8 cellular contexts compared by ENCODE assay signal in genomic region chr7:12570529-12571461, GRCh38. TPM values are rescaled to one million over a fixed set of nuclear protein-coding genes. Genes with fewer than 3 reads are reported as not detected.
A peak's percentile ranks its signal among the peaks of the same experiment; 100 is the strongest.
DNase-seq lines count a peak whose midpoint lies in the region; ATAC-seq and TF ChIP-seq lines count a peak whose summit lies in the region.

SCIN (plus strand) TSS chr7:12570720; CDS start chr7:12570787, 67 bp downstream.

- TF ChIP-seq CTCF in CD8-positive, alpha-beta T cell (IDR thresholded peaks at IDR 0.05), result no peak
- no peak for TF ChIP-seq CTCF in ascending aorta (IDR thresholded peaks at IDR 0.05)
- no peak for TF ChIP-seq CTCF in psoas muscle (IDR thresholded peaks at IDR 0.05)

- no peak within 1 kb of the TSS for H3K27ac Mint-ChIP-seq in CD8-positive, alpha-beta T cell

- no peaks in the 10 kb centered on the region for H3K9me3 ChIP-seq in CD8-positive, alpha-beta T cell (ENCODE audit: low read length)
- no peaks in the 10 kb centered on the region for H3K9me3 ChIP-seq in ascending aorta
- H3K9me3 ChIP-seq in psoas muscle, result no peaks in the 10 kb centered on the region

- no peak for ATAC-seq in CD8-positive, alpha-beta T cell
- ATAC-seq in GM21717 (IDR thresholded peaks at IDR 0.05; ENCODE audit: unreplicated experiment), result peak; percentile 37
- peak in 1 of 4 donors; percentile 54 for ATAC-seq in psoas muscle

- H3K36me3 ChIP-seq in CD8-positive, alpha-beta T cell (ENCODE audit: insufficient read depth, low read length), result no peaks in the 10 kb centered on the region
- H3K36me3 ChIP-seq in ascending aorta (no peaks in the 10 kb centered on the region), psoas muscle (ENCODE audit: insufficient read depth in 1 of 2, low read depth in 1 of 2) (no peaks in the 10 kb centered on the region)

- H3K4me1 Mint-ChIP-seq in CD8-positive, alpha-beta T cell (ENCODE audit: low read depth), result peaks cover 13% of the 10 kb centered on the region

- no peaks in the 10 kb centered on the region for H3K4me1 ChIP-seq in CD8-positive, alpha-beta T cell (ENCODE audit: insufficient read depth, low read length)
- H3K4me1 ChIP-seq in ascending aorta (peaks cover 0 to 8% of the 10 kb centered on the region in 2 donors), psoas muscle (peaks cover 8% of the 10 kb centered on the region)

- CTCF ChIA-PET in CD8-positive, alpha-beta T cell (lab: Charles Lee), result no interaction called here

- DNase-seq in CD8-positive, alpha-beta T cell, result peak in 1 of 7 experiments; percentile 11
- DNase-seq in NCI-H460 (ENCODE audit: extremely low read depth, low read depth), result peak; percentile 34
- no peak for DNase-seq in ascending aorta (ENCODE audit: low spot score in 2 of 2)
- DNase-seq in hepatic stellate cell (ENCODE audit: low spot score), result peak; percentile 55
- DNase-seq in psoas muscle, result peak; percentile 27 to 54
- DNase-seq in cerebellar nuclear complex (lab: John Stamatoyannopoulos, UW), result no peak
- DNase-seq in OCI-M2 (lab: John Stamatoyannopoulos, UW; ENCODE audit: unreplicated experiment), result no peak

- H3K4me3 Mint-ChIP-seq in CD8-positive, alpha-beta T cell, result peak within 1 kb of the TSS; percentile 73

- H3K27me3 Mint-ChIP-seq in CD8-positive, alpha-beta T cell (ENCODE audit: low read depth), result peaks cover 31% of the 10 kb centered on the region

- no peaks in the 10 kb centered on the region for H3K9me3 Mint-ChIP-seq in CD8-positive, alpha-beta T cell

- WGBS in psoas muscle, 3 donors, result 3 to 4% (median 4%) methylated on average over 70 to 74 of the region's 74 CpGs

- POLR2A ChIA-PET in CD8-positive, alpha-beta T cell (lab: Charles Lee), result no interaction called here

- peaks cover 7% of the 10 kb centered on the region for H3K27me3 ChIP-seq in CD8-positive, alpha-beta T cell (ENCODE audit: insufficient read depth, low read length)
- H3K27me3 ChIP-seq in ascending aorta (no peaks in the 10 kb centered on the region), psoas muscle (ENCODE audit: insufficient read depth in 3 of 3, low read length in 2 of 3) (peaks cover 0 to 36% (median 1%) of the 10 kb centered on the region in 3 donors)

- intact Hi-C loops in CD8-positive, alpha-beta T cell (cut with DNase I, micrococcal nuclease), result no loop called here
- intact Hi-C loops in ascending aorta (cut with DNase I) (no loop called here), psoas muscle (cut with DNase I) (no loop called here)

- peak within 1 kb of the TSS; percentile 34 for H3K4me3 ChIP-seq in CD8-positive, alpha-beta T cell (ENCODE audit: low read depth, low read length)
- peak within 1 kb of the TSS; percentile 40 to 51 for H3K4me3 ChIP-seq in ascending aorta
- peak within 1 kb of the TSS; percentile 52 for H3K4me3 ChIP-seq in psoas muscle

- H3K27ac ChIP-seq in CD8-positive, alpha-beta T cell (ENCODE audit: low read depth, low read length), result no peak within 1 kb of the TSS
- H3K27ac ChIP-seq in ascending aorta (no peak within 1 kb of the TSS), psoas muscle (no peak within 1 kb of the TSS)

- no peaks in the 10 kb centered on the region for H3K36me3 Mint-ChIP-seq in CD8-positive, alpha-beta T cell

RNA-seq across cellular contexts. Expression of gene SCIN, which starts in this region (rescaled TPM):
- not detected for total RNA-seq in CD8-positive, alpha-beta T cell
- total RNA-seq in NCI-H460 (2014; rRNA removed; shearing (Covaris generic)), result not detected in 2 replicates
- polyA plus RNA-seq in NCI-H460 (2014; cell fraction: nucleus; rRNA removed), result 0.02 and 0.81 TPM in 2 replicates
- total RNA-seq in ascending aorta (not detected), psoas muscle (under 1 TPM in 3 of 4 donors, not detected in 1; 0.11 to 0.17 (median 0.15) TPM)
- polyA plus RNA-seq in psoas muscle, result under 1 TPM in 1 of 3 donors, not detected in 2; 0.08 TPM

Comparison
In these comparisons a context has a peak if more than half of its experiments do, and no peak if none do; other contexts are left out.
1. Peak in DNase-seq in NCI-H460; RNA of the gene not detected or under 1 TPM.
2. Peak in DNase-seq and H3K4me3 ChIP-seq in psoas muscle; RNA of the gene not detected or under 1 TPM.